ENCODE assay signal across 16 cellular contexts in the genomic region with DNA sequence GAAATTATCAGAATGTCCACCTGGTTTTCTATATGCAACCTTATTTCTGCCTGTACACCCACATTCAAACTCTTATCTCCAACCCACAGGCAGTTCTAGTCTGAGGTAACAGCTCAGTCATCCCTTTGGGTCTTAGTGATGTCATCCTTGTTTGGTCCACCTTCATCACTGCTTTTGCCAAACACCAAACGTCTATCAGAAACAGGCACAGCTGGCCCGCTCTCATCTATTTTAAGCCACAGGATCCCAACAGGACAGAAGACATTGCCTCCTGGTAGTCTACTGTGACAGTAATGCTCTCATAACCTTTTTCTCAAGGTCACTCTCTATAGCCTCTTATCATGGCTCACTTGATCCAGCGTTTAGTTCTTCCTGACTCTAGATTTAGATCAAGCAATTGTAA.
"Had no signal": no experiment of that assay in that cellular context is flagged by ENCODE, and none has a peak within 500 bp of the region (broad histone marks: within the 10 kb centered on the region; RNA-seq: fewer than 3 reads in every experiment).

No MANE protein-coding gene starts in this region.

- H3K36me3 ChIP-seq: ovary had no signal

- H3K27ac ChIP-seq: esophagus muscularis mucosa, ovary, sigmoid colon, spleen, testis had no signal

- H3K4me1 ChIP-seq: esophagus muscularis mucosa, spleen, testis had no signal

- H3K4me3 ChIP-seq: esophagus muscularis mucosa, ovary, sigmoid colon, spleen, testis had no signal

- DNase-seq: activated CD4-positive, alpha-beta T cell treated with anti-CD3 and anti-CD28 coated beads for 36 hours; activated CD4-positive, alpha-beta T cell treated with anti-CD3 and anti-CD28 coated beads, Interleukin-2, amount 50 U/mL, for 48 hours; activated gamma-delta T cell treated with Interleukin-2 at 50 U/mL for 16 hours; activated T-cell treated with anti-CD3 and anti-CD28 coated beads for 4 hours; amygdala; cerebellar nuclear complex; effector CD8-positive, alpha-beta T cell; immature natural killer cell; mesenchymal stem cell; naive thymus-derived CD8-positive, alpha-beta T cell; ovary; sigmoid colon; spleen; stimulated activated CD4-positive, alpha-beta T cell treated with anti-CD3 and anti-CD28 coated beads, Interleukin-4, amount 100 ng/mL, for 4 hours; testis had no signal

- H3K27me3 ChIP-seq: esophagus muscularis mucosa, ovary, sigmoid colon, spleen, testis had no signal

- H3K9me3 ChIP-seq: ovary, sigmoid colon, testis had no signal
